ENCODE assay signal across 21 cellular contexts in the genomic region with DNA sequence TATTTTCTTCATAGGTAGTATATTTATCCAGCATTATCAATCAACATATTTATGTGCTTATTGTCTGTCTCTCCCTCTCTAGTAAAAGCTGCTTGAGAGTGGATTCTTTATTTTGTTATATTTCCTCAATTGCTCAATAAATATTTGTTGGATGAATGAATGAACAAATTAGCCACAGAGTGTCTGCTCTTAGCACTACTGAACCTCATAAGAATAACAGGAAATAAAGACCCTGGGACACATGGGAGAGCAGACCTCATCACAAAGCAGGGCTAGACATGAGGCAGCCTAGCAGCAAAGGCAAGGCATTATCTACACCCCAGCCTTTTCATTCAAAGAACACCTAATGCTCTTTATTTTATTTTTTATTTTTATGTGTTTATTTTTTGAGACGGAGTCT.
"Had no signal": no experiment of that assay in that cellular context is flagged by ENCODE, and none has a peak within 500 bp of the region (broad histone marks: within the 10 kb centered on the region; RNA-seq: fewer than 3 reads in every experiment).

No MANE protein-coding gene starts in this region.

- H3K4me3 ChIP-seq: colonic mucosa, dorsolateral prefrontal cortex, esophagus squamous epithelium, left lung, sigmoid colon, transverse colon, uterus had no signal

- H3K4me1 ChIP-seq: colonic mucosa, esophagus squamous epithelium, sigmoid colon, transverse colon, uterus had no signal

- FAIRE-seq: TTC549 had no signal

- DNase-seq: activated CD4-positive, alpha-beta T cell treated with anti-CD3 and anti-CD28 coated beads for 1 hour; activated CD4-positive, alpha-beta T cell treated with anti-CD3 and anti-CD28 coated beads, Interleukin-2, amount 50 U/mL, for 1 hour; activated CD8-positive, alpha-beta T cell treated with anti-CD3 and anti-CD28 coated beads, Interleukin-2, amount 10 ng/mL, durations not matched to agents 7 days and 5 days; activated gamma-delta T cell; activated naive CD4-positive, alpha-beta T cell treated with anti-CD3 and anti-CD28 coated beads, Interleukin-2, amount 50 U/mL, for 16 hours; activated naive CD8-positive, alpha-beta T cell treated with anti-CD3 and anti-CD28 coated beads, Interleukin-2, amount 50 U/mL, for 24 hours; aorta; colonic mucosa; dorsolateral prefrontal cortex; esophagus squamous epithelium; left lung; natural killer cell; retina; sigmoid colon; stimulated activated CD4-positive, alpha-beta T cell treated with anti-CD3 and anti-CD28 coated beads, Interleukin-2, amount 100 ng/mL, for 48 hours; stimulated activated CD8-positive, alpha-beta memory T cell treated with anti-CD3 and anti-CD28 coated beads, Interleukin-4, amount 100 ng/mL, for 48 hours; stimulated activated naive B cell treated with anti-CD40 and anti-IgM and Interleukin-4, amounts not matched to agents 10 μg/mL and 1 μg/mL and 100 μg/mL, for 72 hours; transverse colon; uterus; WERI-Rb-1 had no signal

- H3K27me3 ChIP-seq: colonic mucosa, dorsolateral prefrontal cortex, left lung, sigmoid colon, uterus had no signal

- H3K9me3 ChIP-seq: colonic mucosa, esophagus squamous epithelium, left lung, sigmoid colon, transverse colon, uterus had no signal

- H3K36me3 ChIP-seq: colonic mucosa, esophagus squamous epithelium, left lung, sigmoid colon, transverse colon, uterus, WERI-Rb-1 had no signal
